Comparison of ENCODE assay signal across 1 cellular context in the genomic region with DNA sequence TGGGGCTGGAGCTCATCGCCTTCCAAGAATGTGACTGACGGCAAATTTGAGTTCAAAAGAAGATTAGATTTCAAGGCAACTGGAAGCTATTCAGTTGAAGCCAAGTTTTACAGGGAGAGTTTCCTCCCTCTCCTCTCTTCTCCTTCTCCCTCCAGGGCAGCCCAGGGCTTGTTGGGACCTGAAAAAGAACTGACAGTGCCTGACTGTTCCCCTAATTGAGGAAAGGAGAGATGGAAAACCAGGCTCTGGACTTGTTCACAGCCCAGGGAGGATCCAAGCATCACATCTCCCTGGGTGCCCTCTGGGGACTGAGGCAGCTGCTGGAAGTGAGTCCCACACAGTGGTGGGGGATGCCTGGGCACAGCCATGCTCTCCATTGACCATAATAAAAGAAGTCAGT.
TF ChIP-seq lines count a peak whose summit lies in the region.

No MANE protein-coding gene starts in this region.

TF ChIP-seq in GM23338, 12 proteins besides CTCF, POLR2A, EP300 and RAD21 (continued from another document):
- TF ChIP-seq, protein P1, sequence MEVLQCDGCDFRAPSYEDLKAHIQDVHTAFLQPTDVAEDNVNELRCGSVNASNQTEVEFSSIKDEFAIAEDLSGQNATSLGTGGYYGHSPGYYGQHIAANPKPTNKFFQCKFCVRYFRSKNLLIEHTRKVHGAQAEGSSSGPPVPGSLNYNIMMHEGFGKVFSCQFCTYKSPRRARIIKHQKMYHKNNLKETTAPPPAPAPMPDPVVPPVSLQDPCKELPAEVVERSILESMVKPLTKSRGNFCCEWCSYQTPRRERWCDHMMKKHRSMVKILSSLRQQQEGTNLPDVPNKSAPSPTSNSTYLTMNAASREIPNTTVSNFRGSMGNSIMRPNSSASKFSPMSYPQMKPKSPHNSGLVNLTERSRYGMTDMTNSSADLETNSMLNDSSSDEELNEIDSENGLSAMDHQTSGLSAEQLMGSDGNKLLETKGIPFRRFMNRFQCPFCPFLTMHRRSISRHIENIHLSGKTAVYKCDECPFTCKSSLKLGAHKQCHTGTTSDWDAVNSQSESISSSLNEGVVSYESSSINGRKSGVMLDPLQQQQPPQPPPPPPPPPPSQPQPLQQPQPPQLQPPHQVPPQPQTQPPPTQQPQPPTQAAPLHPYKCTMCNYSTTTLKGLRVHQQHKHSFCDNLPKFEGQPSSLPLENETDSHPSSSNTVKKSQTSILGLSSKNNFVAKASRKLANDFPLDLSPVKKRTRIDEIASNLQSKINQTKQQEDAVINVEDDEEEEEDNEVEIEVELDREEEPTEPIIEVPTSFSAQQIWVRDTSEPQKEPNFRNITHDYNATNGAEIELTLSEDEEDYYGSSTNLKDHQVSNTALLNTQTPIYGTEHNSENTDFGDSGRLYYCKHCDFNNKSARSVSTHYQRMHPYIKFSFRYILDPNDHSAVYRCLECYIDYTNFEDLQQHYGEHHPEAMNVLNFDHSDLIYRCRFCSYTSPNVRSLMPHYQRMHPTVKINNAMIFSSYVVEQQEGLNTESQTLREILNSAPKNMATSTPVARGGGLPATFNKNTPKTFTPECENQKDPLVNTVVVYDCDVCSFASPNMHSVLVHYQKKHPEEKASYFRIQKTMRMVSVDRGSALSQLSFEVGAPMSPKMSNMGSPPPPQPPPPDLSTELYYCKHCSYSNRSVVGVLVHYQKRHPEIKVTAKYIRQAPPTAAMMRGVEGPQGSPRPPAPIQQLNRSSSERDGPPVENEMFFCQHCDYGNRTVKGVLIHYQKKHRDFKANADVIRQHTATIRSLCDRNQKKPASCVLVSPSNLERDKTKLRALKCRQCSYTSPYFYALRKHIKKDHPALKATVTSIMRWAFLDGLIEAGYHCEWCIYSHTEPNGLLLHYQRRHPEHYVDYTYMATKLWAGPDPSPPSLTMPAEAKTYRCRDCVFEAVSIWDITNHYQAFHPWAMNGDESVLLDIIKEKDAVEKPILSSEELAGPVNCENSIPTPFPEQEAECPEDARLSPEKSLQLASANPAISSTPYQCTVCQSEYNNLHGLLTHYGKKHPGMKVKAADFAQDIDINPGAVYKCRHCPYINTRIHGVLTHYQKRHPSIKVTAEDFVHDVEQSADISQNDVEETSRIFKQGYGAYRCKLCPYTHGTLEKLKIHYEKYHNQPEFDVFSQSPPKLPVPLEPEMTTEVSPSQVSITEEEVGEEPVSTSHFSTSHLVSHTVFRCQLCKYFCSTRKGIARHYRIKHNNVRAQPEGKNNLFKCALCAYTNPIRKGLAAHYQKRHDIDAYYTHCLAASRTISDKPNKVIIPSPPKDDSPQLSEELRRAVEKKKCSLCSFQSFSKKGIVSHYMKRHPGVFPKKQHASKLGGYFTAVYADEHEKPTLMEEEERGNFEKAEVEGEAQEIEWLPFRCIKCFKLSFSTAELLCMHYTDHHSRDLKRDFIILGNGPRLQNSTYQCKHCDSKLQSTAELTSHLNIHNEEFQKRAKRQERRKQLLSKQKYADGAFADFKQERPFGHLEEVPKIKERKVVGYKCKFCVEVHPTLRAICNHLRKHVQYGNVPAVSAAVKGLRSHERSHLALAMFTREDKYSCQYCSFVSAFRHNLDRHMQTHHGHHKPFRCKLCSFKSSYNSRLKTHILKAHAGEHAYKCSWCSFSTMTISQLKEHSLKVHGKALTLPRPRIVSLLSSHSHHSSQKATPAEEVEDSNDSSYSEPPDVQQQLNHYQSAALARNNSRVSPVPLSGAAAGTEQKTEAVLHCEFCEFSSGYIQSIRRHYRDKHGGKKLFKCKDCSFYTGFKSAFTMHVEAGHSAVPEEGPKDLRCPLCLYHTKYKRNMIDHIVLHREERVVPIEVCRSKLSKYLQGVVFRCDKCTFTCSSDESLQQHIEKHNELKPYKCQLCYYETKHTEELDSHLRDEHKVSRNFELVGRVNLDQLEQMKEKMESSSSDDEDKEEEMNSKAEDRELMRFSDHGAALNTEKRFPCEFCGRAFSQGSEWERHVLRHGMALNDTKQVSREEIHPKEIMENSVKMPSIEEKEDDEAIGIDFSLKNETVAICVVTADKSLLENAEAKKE (CRISPR knock-in tag; IDR thresholded peaks at IDR 0.05) = no peak
- no peak for TF ChIP-seq EZH2 (IDR thresholded peaks at IDR 0.05; ENCODE audit: low read depth, unreplicated experiment)
- no peak for TF ChIP-seq ZNF114 (CRISPR knock-in tag; IDR thresholded peaks at IDR 0.05)
- TF ChIP-seq JUNB (IDR thresholded peaks at IDR 0.05; ENCODE audit: unreplicated experiment) = no peak
- TF ChIP-seq NANOG (IDR thresholded peaks at IDR 0.05; ENCODE audit: borderline replicate concordance) = no peak
- no peak for TF ChIP-seq STAT1 (IDR thresholded peaks at IDR 0.05; ENCODE audit: unreplicated experiment)
